Comparison of ENCODE assay signal across 9 cellular contexts in genomic region chr6:166830185-166830890, GRCh38.
DNase-seq lines count a peak whose midpoint lies in the region; ATAC-seq and TF ChIP-seq lines count a peak whose summit lies in the region.
"Had no signal": no experiment of that assay in that cellular context is flagged by ENCODE, and none has a peak within 500 bp of the region (broad histone marks: within the 10 kb centered on the region; RNA-seq: fewer than 3 reads in every experiment).

No MANE protein-coding gene starts in this region.

- in situ Hi-C loops in GM13976 (cut with MboI; ENCODE audit: low sequenced_read_pairs, unreplicated experiment): no loop called here

- no peaks in the 10 kb centered on the region for H3K36me3 Mint-ChIP-seq in activated CD8-positive, alpha-beta T cell treated with anti-CD3 and anti-CD28 coated beads, Interleukin-2, amount 10 ng/mL, durations not matched to agents 7 days and 5 days (ENCODE audit: low read depth)
- no peaks in the 10 kb centered on the region for H3K36me3 Mint-ChIP-seq in nephron progenitor cell (ENCODE audit: low read depth)

- ATAC-seq in GM19372 (IDR thresholded peaks at IDR 0.05; ENCODE audit: low read depth, unreplicated experiment) (peak; percentile 88), HG03066 (IDR thresholded peaks at IDR 0.05; ENCODE audit: low read depth, unreplicated experiment) (peak; percentile 94)
- no peak for ATAC-seq in activated CD8-positive, alpha-beta T cell treated with anti-CD3 and anti-CD28 coated beads, Interleukin-2, amount 10 ng/mL, durations not matched to agents 7 days and 5 days

- DNase-seq in GM13976 (ENCODE audit: low spot score) (peak; percentile 80), foreskin melanocyte (no peak), H7 (no peak), nephron progenitor cell (no peak), NCI-H1092 (lab: John Stamatoyannopoulos, UW) (no peak)
- no peak for DNase-seq in activated CD8-positive, alpha-beta T cell treated with anti-CD3 and anti-CD28 coated beads, Interleukin-2, amount 10 ng/mL, durations not matched to agents 7 days and 5 days
- DNase-seq: NCI-H1694 treated with DMSO at 0.1 percent for 48 hours had no signal

- H3K9me3 Mint-ChIP-seq in activated CD8-positive, alpha-beta T cell treated with anti-CD3 and anti-CD28 coated beads, Interleukin-2, amount 10 ng/mL, durations not matched to agents 7 days and 5 days (ENCODE audit: insufficient read depth): no peaks in the 10 kb centered on the region
- H3K9me3 Mint-ChIP-seq in nephron progenitor cell: no peaks in the 10 kb centered on the region

- POLR2A ChIA-PET in activated CD8-positive, alpha-beta T cell treated with anti-CD3 and anti-CD28 coated beads, Interleukin-2, amount 10 ng/mL, durations not matched to agents 7 days and 5 days (lab: Charles Lee): interaction anchor here (0.7 kb wide), 1 partner anchor 14 kb away, joined by 3 read pairs; no protein-coding TSS in a partner anchor

- peaks cover 3% of the 10 kb centered on the region for H3K27me3 Mint-ChIP-seq in activated CD8-positive, alpha-beta T cell treated with anti-CD3 and anti-CD28 coated beads, Interleukin-2, amount 10 ng/mL, durations not matched to agents 7 days and 5 days (ENCODE audit: low read depth)
- peaks cover 20% of the 10 kb centered on the region for H3K27me3 Mint-ChIP-seq in nephron progenitor cell (ENCODE audit: low read depth, poor library complexity)

- H3K27ac Mint-ChIP-seq in activated CD8-positive, alpha-beta T cell treated with anti-CD3 and anti-CD28 coated beads, Interleukin-2, amount 10 ng/mL, durations not matched to agents 7 days and 5 days: peak overlapping the region; percentile 13
- no peak overlapping the region for H3K27ac Mint-ChIP-seq in nephron progenitor cell

- peaks cover 3% of the 10 kb centered on the region for H3K4me1 Mint-ChIP-seq in activated CD8-positive, alpha-beta T cell treated with anti-CD3 and anti-CD28 coated beads, Interleukin-2, amount 10 ng/mL, durations not matched to agents 7 days and 5 days (ENCODE audit: low read depth)
- no peaks in the 10 kb centered on the region for H3K4me1 Mint-ChIP-seq in nephron progenitor cell

- H3K4me3 Mint-ChIP-seq in activated CD8-positive, alpha-beta T cell treated with anti-CD3 and anti-CD28 coated beads, Interleukin-2, amount 10 ng/mL, durations not matched to agents 7 days and 5 days: no peak overlapping the region
- no peak overlapping the region for H3K4me3 Mint-ChIP-seq in nephron progenitor cell

- no peaks in the 10 kb centered on the region for H3K36me3 ChIP-seq in H7 (replicated peaks; ENCODE audit: control insufficient read depth, insufficient read depth, low read length)

- no peaks in the 10 kb centered on the region for H3K27me3 ChIP-seq in H7 (ENCODE audit: control insufficient read depth, insufficient read depth, low read length)

- TF ChIP-seq CTCF in GM13976 (IDR thresholded peaks at IDR 0.05; ENCODE audit: borderline replicate concordance, control extremely low read depth, extremely low read depth, insufficient read depth, missing control alignments): no peak
- TF ChIP-seq CTCF in nephron progenitor cell (IDR thresholded peaks at IDR 0.05): no peak

- no peak overlapping the region for H3K4me3 ChIP-seq in H7 (ENCODE audit: insufficient read depth, low read depth, low read length)

- CTCF ChIA-PET in activated CD8-positive, alpha-beta T cell treated with anti-CD3 and anti-CD28 coated beads, Interleukin-2, amount 10 ng/mL, durations not matched to agents 7 days and 5 days (lab: Charles Lee): no interaction called here
